In the genomic region with DNA sequence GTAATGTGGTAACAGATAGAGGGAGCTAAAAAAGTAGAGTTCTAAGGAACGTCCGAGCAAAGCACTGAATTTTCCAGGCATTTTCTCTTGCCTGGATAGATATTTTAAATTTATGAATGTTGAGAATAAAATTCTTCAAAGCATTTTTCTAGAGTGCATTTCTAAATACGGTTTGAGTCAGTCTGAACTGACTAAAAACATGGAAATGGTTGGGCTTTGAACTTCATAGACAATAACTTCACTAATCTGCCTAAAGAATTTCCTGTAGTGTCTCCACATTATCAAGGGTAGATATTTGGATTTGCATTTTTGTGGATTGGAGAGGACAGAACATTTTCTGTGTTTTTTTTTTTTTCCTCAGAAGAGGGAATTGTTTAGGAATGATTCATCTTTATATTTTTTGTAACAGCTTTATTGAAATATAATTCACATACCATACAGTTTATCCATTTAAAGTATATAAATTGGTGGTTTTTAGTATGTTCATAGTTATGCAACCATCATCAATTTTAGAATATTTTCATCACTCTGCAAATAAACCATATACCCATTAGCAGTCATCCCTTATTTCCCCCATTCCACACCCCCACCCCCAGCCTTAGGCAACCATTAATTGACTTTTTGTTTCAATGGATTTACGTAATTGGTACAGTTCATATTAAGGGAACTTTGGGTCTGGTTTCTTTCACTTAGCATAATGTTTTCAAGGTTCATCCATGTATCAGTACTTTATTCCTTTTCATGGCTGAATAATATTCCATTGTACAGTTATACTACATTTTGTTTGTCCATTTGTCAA, we compare ENCODE assay signal across 1 cellular context.
TF ChIP-seq lines count a peak whose summit lies in the region.

No MANE protein-coding gene starts in this region.

TF ChIP-seq in IMR-90, 13 proteins besides CTCF, POLR2A, EP300 and RAD21 (continued from another document):
- TF ChIP-seq, protein P1, sequence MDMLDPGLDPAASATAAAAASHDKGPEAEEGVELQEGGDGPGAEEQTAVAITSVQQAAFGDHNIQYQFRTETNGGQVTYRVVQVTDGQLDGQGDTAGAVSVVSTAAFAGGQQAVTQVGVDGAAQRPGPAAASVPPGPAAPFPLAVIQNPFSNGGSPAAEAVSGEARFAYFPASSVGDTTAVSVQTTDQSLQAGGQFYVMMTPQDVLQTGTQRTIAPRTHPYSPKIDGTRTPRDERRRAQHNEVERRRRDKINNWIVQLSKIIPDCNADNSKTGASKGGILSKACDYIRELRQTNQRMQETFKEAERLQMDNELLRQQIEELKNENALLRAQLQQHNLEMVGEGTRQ (IDR thresholded peaks at IDR 0.05; ENCODE audit: low read depth, low read length) = no peak
- TF ChIP-seq MAZ (IDR thresholded peaks at IDR 0.05; ENCODE audit: borderline replicate concordance, low read depth, low read length) (no peak), MXI1 (IDR thresholded peaks at IDR 0.05; ENCODE audit: borderline replicate concordance, low read depth, low read length) (no peak), CHD1 (IDR thresholded peaks at IDR 0.05; ENCODE audit: low read depth, low read length) (no peak), NFE2L2 (IDR thresholded peaks at IDR 0.05; ENCODE audit: low read depth, low read length) (no peak), SMC3 (IDR thresholded peaks at IDR 0.05; ENCODE audit: low read depth, low read length) (no peak), BHLHE40 (IDR thresholded peaks at IDR 0.05; ENCODE audit: low read depth, low read length) (no peak), CEBPB (IDR thresholded peaks at IDR 0.05; ENCODE audit: low read depth, low read length) (peak; percentile 84), RFX5 (IDR thresholded peaks at IDR 0.05; ENCODE audit: low read depth, low read length) (no peak), MAFK (IDR thresholded peaks at IDR 0.05; ENCODE audit: low read depth, low read length) (peak; percentile 76), FOS (IDR thresholded peaks at IDR 0.05; ENCODE audit: low read depth, low read length) (peak; percentile 42; the same call in 1 of the 2 replicates)
